ENCODE assay signal across 7 cellular contexts in the genomic region with DNA sequence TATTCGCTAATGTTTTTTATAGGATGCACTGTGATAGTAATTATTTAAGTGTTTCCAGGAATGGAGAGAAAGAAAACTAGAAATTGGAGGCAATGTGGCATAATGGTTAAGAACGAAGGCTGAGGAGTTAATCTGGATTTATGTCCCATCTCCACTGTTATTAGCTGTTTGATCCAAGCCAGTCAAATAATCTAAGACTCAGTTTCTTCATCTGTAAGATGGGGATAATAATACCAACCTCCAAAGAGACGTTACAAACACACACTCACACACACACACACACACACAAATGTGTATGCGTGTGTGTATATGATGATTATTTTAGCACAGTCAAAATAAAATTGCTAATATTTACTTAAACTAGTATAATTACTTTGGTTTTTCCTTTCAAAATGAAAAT. TPM values are rescaled to one million over a fixed set of nuclear protein-coding genes. Genes with fewer than 3 reads are reported as not detected.
"Had no signal": no experiment of that assay in that cellular context is flagged by ENCODE, and none has a peak within 500 bp of the region (broad histone marks: within the 10 kb centered on the region; RNA-seq: fewer than 3 reads in every experiment).

No MANE protein-coding gene starts in this region.

- H3K27ac Mint-ChIP-seq: IgD-negative memory B cell had no signal

- H3K4me2 ChIP-seq: KMS-11 had no signal

- H3K9ac ChIP-seq: KMS-11 had no signal

- H3K4me3 Mint-ChIP-seq: IgD-negative memory B cell had no signal

- FAIRE-seq: HTR-8/SVneo had no signal

- DNase-seq: IMR-90, KBM-7, KG1 had no signal

- H3K27ac ChIP-seq: HL-60, KMS-11 had no signal

- H3K36me3 Mint-ChIP-seq: IgD-negative memory B cell had no signal

- H3K4me1 Mint-ChIP-seq: IgD-negative memory B cell had no signal

RNA-seq across cellular contexts. Expression of a gene that starts 36.9 kb away (rescaled TPM):
- polyA plus RNA-seq: IgD-negative memory B cell had no signal
